In genomic region chr5:6961123-6961522, GRCh38 we compare ENCODE assay signal across 33 cellular contexts.
"Had no signal": no experiment of that assay in that cellular context is flagged by ENCODE, and none has a peak within 500 bp of the region (broad histone marks: within the 10 kb centered on the region; RNA-seq: fewer than 3 reads in every experiment).

No MANE protein-coding gene starts in this region.

- H3K4me1 Mint-ChIP-seq: activated CD4-positive, alpha-beta T cell treated with anti-CD3 and anti-CD28 coated beads for 36 hours; activated CD4-positive, alpha-beta T cell treated with anti-CD3 and anti-CD28 coated beads, Interleukin-2, amount 10 ng/mL, durations not matched to agents 24 days and 14 days; activated CD8-positive, alpha-beta memory T cell treated with anti-CD3 and anti-CD28 coated beads, Interleukin-2, amount 10 ng/mL, durations not matched to agents 7 days and 5 days; activated naive CD4-positive, alpha-beta T cell treated with anti-CD3 and anti-CD28 coated beads, Interleukin-2, amount 50 U/mL, for 24 hours; activated naive CD8-positive, alpha-beta T cell treated with anti-CD3 and anti-CD28 coated beads for 36 hours; activated naive CD8-positive, alpha-beta T cell treated with anti-CD3 and anti-CD28 coated beads, Interleukin-2, amount 50 U/mL, for 24 hours; central memory CD8-positive, alpha-beta T cell had no signal

- H3K4me3 ChIP-seq: adrenal gland, body of pancreas, cardiac muscle cell, coronary artery, dorsolateral prefrontal cortex, esophagus squamous epithelium, gastroesophageal sphincter, heart right ventricle had no signal

- H3K36me3 Mint-ChIP-seq: activated CD4-positive, alpha-beta memory T cell treated with anti-CD3 and anti-CD28 coated beads for 36 hours; activated CD8-positive, alpha-beta memory T cell treated with anti-CD3 and anti-CD28 coated beads, Interleukin-2, amount 10 ng/mL, durations not matched to agents 7 days and 5 days; activated naive CD4-positive, alpha-beta T cell treated with anti-CD3 and anti-CD28 coated beads, Interleukin-2, amount 50 U/mL, for 24 hours; activated naive CD8-positive, alpha-beta T cell treated with anti-CD3 and anti-CD28 coated beads for 36 hours had no signal

- DNase-seq: activated CD4-positive, alpha-beta memory T cell treated with anti-CD3 and anti-CD28 coated beads for 36 hours; activated CD4-positive, alpha-beta T cell treated with anti-CD3 and anti-CD28 coated beads for 36 hours; activated CD4-positive, alpha-beta T cell treated with anti-CD3 and anti-CD28 coated beads, Interleukin-2, amount 10 ng/mL, durations not matched to agents 24 days and 14 days; activated CD4-positive, CD25-positive, alpha-beta regulatory T cell; activated CD4-positive, CD25-positive, alpha-beta regulatory T cell treated with anti-CD3 and anti-CD28 coated beads, Interleukin-2, amount 50 U/mL, for 72 hours; activated CD8-positive, alpha-beta memory T cell treated with anti-CD3 and anti-CD28 coated beads, Interleukin-2, amount 10 ng/mL, durations not matched to agents 7 days and 5 days; activated CD8-positive, alpha-beta memory T cell treated with anti-CD3 and anti-CD28 coated beads, Interleukin-2, amount 50 U/mL, for 4 hours; activated CD8-positive, alpha-beta T cell treated with anti-CD3 and anti-CD28 coated beads, Interleukin-2, amount 10 ng/mL, durations not matched to agents 7 days and 5 days; activated effector memory CD4-positive, alpha-beta T cell treated with anti-CD3 and anti-CD28 coated beads, Interleukin-2, amount 50 U/mL, for 16 hours; activated naive CD4-positive, alpha-beta T cell treated with anti-CD3 and anti-CD28 coated beads for 36 hours; activated naive CD8-positive, alpha-beta T cell treated with anti-CD3 and anti-CD28 coated beads for 36 hours; activated naive CD8-positive, alpha-beta T cell treated with anti-CD3 and anti-CD28 coated beads, Interleukin-2, amount 50 U/mL, for 24 hours; activated T-cell treated with anti-CD3 and anti-CD28 coated beads, Interleukin-2, amount 50 U/mL, for 1 hour; activated T-cell treated with anti-CD3 and anti-CD28 coated beads, Interleukin-2, amount 50 U/mL, for 48 hours; adrenal gland; amygdala; aorta; body of pancreas; dorsolateral prefrontal cortex; effector memory CD4-positive, alpha-beta T cell; erythroblast; esophagus squamous epithelium; foreskin melanocyte; heart right ventricle; T-helper 2 cell had no signal

- H3K27ac Mint-ChIP-seq: activated CD4-positive, alpha-beta memory T cell treated with anti-CD3 and anti-CD28 coated beads for 36 hours; activated CD4-positive, alpha-beta T cell treated with anti-CD3 and anti-CD28 coated beads for 36 hours; activated CD4-positive, alpha-beta T cell treated with anti-CD3 and anti-CD28 coated beads, Interleukin-2, amount 10 ng/mL, durations not matched to agents 24 days and 14 days; activated CD8-positive, alpha-beta memory T cell treated with anti-CD3 and anti-CD28 coated beads, Interleukin-2, amount 10 ng/mL, durations not matched to agents 7 days and 5 days; activated CD8-positive, alpha-beta T cell treated with anti-CD3 and anti-CD28 coated beads, Interleukin-2, amount 10 ng/mL, durations not matched to agents 7 days and 5 days; activated naive CD4-positive, alpha-beta T cell treated with anti-CD3 and anti-CD28 coated beads for 36 hours; activated naive CD4-positive, alpha-beta T cell treated with anti-CD3 and anti-CD28 coated beads, Interleukin-2, amount 50 U/mL, for 24 hours; activated naive CD8-positive, alpha-beta T cell treated with anti-CD3 and anti-CD28 coated beads for 36 hours; activated naive CD8-positive, alpha-beta T cell treated with anti-CD3 and anti-CD28 coated beads, Interleukin-2, amount 50 U/mL, for 24 hours; activated T-helper 1 cell treated with anti-CD3 and anti-CD28 coated beads, Interleukin-12 subunit alpha, Interleukin-12 subunit beta, Interleukin-2, Interleukin-4 antibody, amounts not matched to agents 30 ng/mL and 10 ng/mL and 1 ng/mL, durations not matched to agents 14 hours and 24 hours and 36 hours; activated T-helper 2 cell treated with anti-CD3 and anti-CD28 coated beads, Interferon-gamma antibody, Interleukin-2, Interleukin-4, amounts not matched to agents 10 μg/mL and 5 μg/mL and 100 μg/mL, durations not matched to agents 14 hours and 24 hours and 36 hours; dendritic cell treated with granulocyte-macrophage colony-stimulating factor and Interleukin-4, amounts not matched to agents 40 ng/mL and 50 ng/mL, for 4 days had no signal

- H3K27me3 Mint-ChIP-seq: activated CD4-positive, alpha-beta memory T cell treated with anti-CD3 and anti-CD28 coated beads for 36 hours; activated CD4-positive, alpha-beta T cell treated with anti-CD3 and anti-CD28 coated beads, Interleukin-2, amount 10 ng/mL, durations not matched to agents 24 days and 14 days; activated CD8-positive, alpha-beta memory T cell treated with anti-CD3 and anti-CD28 coated beads, Interleukin-2, amount 10 ng/mL, durations not matched to agents 7 days and 5 days; activated naive CD8-positive, alpha-beta T cell treated with anti-CD3 and anti-CD28 coated beads, Interleukin-2, amount 50 U/mL, for 24 hours; central memory CD8-positive, alpha-beta T cell; dendritic cell treated with granulocyte-macrophage colony-stimulating factor and Interleukin-4, amounts not matched to agents 40 ng/mL and 50 ng/mL, for 4 days had no signal

- H3K9me3 Mint-ChIP-seq: activated CD4-positive, alpha-beta T cell treated with anti-CD3 and anti-CD28 coated beads, Interleukin-2, amount 10 ng/mL, durations not matched to agents 24 days and 14 days had no signal

- H3K27ac ChIP-seq: adrenal gland, body of pancreas, cardiac muscle cell, coronary artery, dorsolateral prefrontal cortex, esophagus squamous epithelium, gastroesophageal sphincter, heart right ventricle had no signal

- H3K36me3 ChIP-seq: adrenal gland, cardiac muscle cell, esophagus squamous epithelium, gastroesophageal sphincter, heart right ventricle had no signal

- H3K4me1 ChIP-seq: adrenal gland, body of pancreas, esophagus squamous epithelium, gastroesophageal sphincter, heart right ventricle had no signal

- ATAC-seq: activated CD4-positive, alpha-beta T cell treated with anti-CD3 and anti-CD28 coated beads for 36 hours; activated CD8-positive, alpha-beta memory T cell treated with anti-CD3 and anti-CD28 coated beads, Interleukin-2, amount 10 ng/mL, durations not matched to agents 7 days and 5 days; activated CD8-positive, alpha-beta T cell treated with anti-CD3 and anti-CD28 coated beads, Interleukin-2, amount 10 ng/mL, durations not matched to agents 7 days and 5 days; activated naive CD8-positive, alpha-beta T cell treated with anti-CD3 and anti-CD28 coated beads, Interleukin-2, amount 50 U/mL, for 24 hours; body of pancreas; gastroesophageal sphincter; heart right ventricle had no signal

- H3K27me3 ChIP-seq: adrenal gland, body of pancreas, cardiac muscle cell, dorsolateral prefrontal cortex, esophagus squamous epithelium, gastroesophageal sphincter, heart right ventricle had no signal

- H3K4me3 Mint-ChIP-seq: activated CD4-positive, alpha-beta memory T cell treated with anti-CD3 and anti-CD28 coated beads for 36 hours; activated CD4-positive, alpha-beta T cell treated with anti-CD3 and anti-CD28 coated beads for 36 hours; activated CD4-positive, alpha-beta T cell treated with anti-CD3 and anti-CD28 coated beads, Interleukin-2, amount 10 ng/mL, durations not matched to agents 24 days and 14 days; activated CD8-positive, alpha-beta memory T cell treated with anti-CD3 and anti-CD28 coated beads, Interleukin-2, amount 10 ng/mL, durations not matched to agents 7 days and 5 days; activated CD8-positive, alpha-beta T cell treated with anti-CD3 and anti-CD28 coated beads, Interleukin-2, amount 10 ng/mL, durations not matched to agents 7 days and 5 days; activated naive CD4-positive, alpha-beta T cell treated with anti-CD3 and anti-CD28 coated beads for 36 hours; activated naive CD4-positive, alpha-beta T cell treated with anti-CD3 and anti-CD28 coated beads, Interleukin-2, amount 50 U/mL, for 24 hours; activated naive CD8-positive, alpha-beta T cell treated with anti-CD3 and anti-CD28 coated beads for 36 hours; activated naive CD8-positive, alpha-beta T cell treated with anti-CD3 and anti-CD28 coated beads, Interleukin-2, amount 50 U/mL, for 24 hours; activated T-helper 1 cell treated with anti-CD3 and anti-CD28 coated beads, Interleukin-12 subunit alpha, Interleukin-12 subunit beta, Interleukin-2, Interleukin-4 antibody, amounts not matched to agents 30 ng/mL and 10 ng/mL and 1 ng/mL, durations not matched to agents 14 hours and 24 hours and 36 hours; central memory CD8-positive, alpha-beta T cell; dendritic cell treated with granulocyte-macrophage colony-stimulating factor and Interleukin-4, amounts not matched to agents 40 ng/mL and 50 ng/mL, for 4 days had no signal

- H3K9me3 ChIP-seq: adrenal gland, body of pancreas, esophagus squamous epithelium had no signal
